In the genomic region with DNA sequence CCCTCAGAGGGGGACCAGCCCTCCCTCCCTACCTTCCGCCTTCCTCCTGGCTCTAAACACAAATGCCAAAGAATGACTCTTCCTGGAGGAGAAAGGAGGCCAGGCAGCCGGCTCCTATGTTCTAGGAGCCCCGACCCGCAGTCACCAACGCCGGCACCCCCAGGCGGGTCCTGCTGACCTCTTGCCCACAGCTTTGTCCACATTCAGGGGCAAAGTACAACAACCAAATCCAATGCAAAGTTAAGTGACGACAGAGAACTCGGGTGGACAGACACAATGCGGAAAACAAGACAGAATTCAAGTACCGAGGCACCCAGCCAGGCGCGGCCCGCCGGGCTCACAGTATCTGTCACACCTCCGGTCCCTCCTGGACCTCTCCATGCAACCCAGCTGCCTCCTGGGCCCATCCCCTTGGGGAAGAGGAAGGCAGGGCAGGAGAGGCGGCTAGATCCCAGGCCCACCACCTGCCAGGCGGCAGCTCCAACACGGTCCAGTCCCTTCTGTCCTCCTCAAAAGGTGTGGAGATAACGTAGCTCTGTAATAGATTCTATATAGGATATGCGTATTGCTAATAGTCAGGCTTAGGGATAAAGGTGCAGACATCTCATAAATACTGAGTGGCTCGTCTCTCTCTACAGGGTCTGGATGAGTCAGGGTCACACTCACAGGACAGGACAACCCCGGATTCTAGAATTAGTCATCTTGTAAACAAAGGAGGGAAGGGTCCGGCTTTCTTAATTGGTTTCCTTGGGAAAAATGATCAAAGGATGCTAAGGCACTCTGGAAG, we compare ENCODE assay signal across 13 cellular contexts. TPM values are rescaled to one million over a fixed set of nuclear protein-coding genes. Genes with fewer than 3 reads are reported as not detected.
DNase-seq lines count a peak whose midpoint lies in the region; ATAC-seq, FAIRE-seq and TF ChIP-seq lines count a peak whose summit lies in the region.
"Had no signal": no experiment of that assay in that cellular context is flagged by ENCODE, and none has a peak within 500 bp of the region (broad histone marks: within the 10 kb centered on the region; RNA-seq: fewer than 3 reads in every experiment).

No MANE protein-coding gene starts in this region.

- peaks cover 63% of the 10 kb centered on the region for H4K20me1 ChIP-seq in astrocyte (ENCODE audit: insufficient read depth, low read length)

- DNase-seq in HFFc6 (peak; percentile 58), astrocyte (ENCODE audit: low read depth) (peak; percentile 75), kidney glomerular epithelial cell (lab: John Stamatoyannopoulos, UW) (peak; percentile 37), stomach (no peak), NCI-H774 (lab: John Stamatoyannopoulos, UW) (no peak), LoVo (ENCODE audit: low spot score) (no peak)
- DNase-seq in activated naive CD8-positive, alpha-beta T cell treated with anti-CD3 and anti-CD28 coated beads, Interleukin-2, amount 50 U/mL, for 24 hours, result no peak
- no peak for DNase-seq in activated CD8-positive, alpha-beta memory T cell treated with anti-CD3 and anti-CD28 coated beads for 24 hours
- DNase-seq: activated CD8-positive, alpha-beta T cell treated with anti-CD3 and anti-CD28 coated beads for 36 hours; NCI-H1417 treated with DMSO at 0.1 percent for 48 hours; SHP77; small intestine; stimulated activated naive CD4-positive, alpha-beta T cell treated with Interleukin-2 at 50 U/mL for 16 hours had no signal

- H3K4me3 ChIP-seq in astrocyte (ENCODE audit: insufficient read depth, low read depth, low read length) (no peak overlapping the region), stomach (no peak overlapping the region)

- no peak for TF ChIP-seq EP300 in stomach (IDR thresholded peaks at IDR 0.05)

- intact Hi-C loops in stomach (cut with DNase I; ENCODE audit: low total_unique reads), result no loop called here

- peaks cover 11% of the 10 kb centered on the region for H3K36me3 Mint-ChIP-seq in HFFc6 (ENCODE audit: low read depth)
- peaks cover 9% of the 10 kb centered on the region for H3K36me3 Mint-ChIP-seq in astrocyte (ENCODE audit: low read depth, unreplicated experiment)
- H3K36me3 Mint-ChIP-seq in activated naive CD8-positive, alpha-beta T cell treated with anti-CD3 and anti-CD28 coated beads, Interleukin-2, amount 50 U/mL, for 24 hours (ENCODE audit: low read depth), result no peaks in the 10 kb centered on the region

- peak overlapping the region; percentile 36 for H3K4me2 ChIP-seq in astrocyte (ENCODE audit: low read length)

- H3K36me3 ChIP-seq in astrocyte (ENCODE audit: insufficient read depth, low read length) (no peaks in the 10 kb centered on the region), stomach (peaks cover 10 to 46% (median 43%) of the 10 kb centered on the region in 4 donors)

- H3K4me1 Mint-ChIP-seq in HFFc6 (ENCODE audit: low read depth) (peaks cover 20% of the 10 kb centered on the region), astrocyte (ENCODE audit: low read depth, unreplicated experiment) (peaks cover 21% of the 10 kb centered on the region)
- no peaks in the 10 kb centered on the region for H3K4me1 Mint-ChIP-seq in activated naive CD8-positive, alpha-beta T cell treated with anti-CD3 and anti-CD28 coated beads, Interleukin-2, amount 50 U/mL, for 24 hours

- H3K79me2 ChIP-seq in astrocyte (ENCODE audit: insufficient read depth, low read length), result no peaks in the 10 kb centered on the region

- TF ChIP-seq POLR2A in stomach (IDR thresholded peaks at IDR 0.05), result no peak

- TF ChIP-seq CTCF in HFFc6 (IDR thresholded peaks at IDR 0.05) (no peak), astrocyte (IDR thresholded peaks at IDR 0.05; ENCODE audit: insufficient read depth, low read depth, low read length) (no peak), stomach (IDR thresholded peaks at IDR 0.05) (no peak)

- no peak overlapping the region for H3K27ac ChIP-seq in astrocyte (ENCODE audit: low read depth, low read length)
- peak overlapping the region; percentile 21 to 73 (median 57) for H3K27ac ChIP-seq in stomach

- H3K27me3 Mint-ChIP-seq in HFFc6 (ENCODE audit: insufficient read depth), result peaks cover 2% of the 10 kb centered on the region
- H3K27me3 Mint-ChIP-seq in astrocyte (ENCODE audit: low read depth, unreplicated experiment), result no peaks in the 10 kb centered on the region
- H3K27me3 Mint-ChIP-seq in activated naive CD8-positive, alpha-beta T cell treated with anti-CD3 and anti-CD28 coated beads, Interleukin-2, amount 50 U/mL, for 24 hours, result no peaks in the 10 kb centered on the region
- H3K27me3 Mint-ChIP-seq: activated CD8-positive, alpha-beta T cell treated with anti-CD3 and anti-CD28 coated beads for 36 hours had no signal

- H2AFZ ChIP-seq in astrocyte (ENCODE audit: low read depth, low read length), result no peak overlapping the region

- no peaks in the 10 kb centered on the region for H3K27me3 ChIP-seq in astrocyte (ENCODE audit: insufficient read depth, low read length)
- no peaks in the 10 kb centered on the region for H3K27me3 ChIP-seq in stomach

- peak overlapping the region; percentile 27; the same call in 1 of the 2 replicates for H3K27ac Mint-ChIP-seq in HFFc6
- H3K27ac Mint-ChIP-seq in astrocyte (ENCODE audit: unreplicated experiment), result peak overlapping the region; percentile 77
- no peak overlapping the region for H3K27ac Mint-ChIP-seq in activated naive CD8-positive, alpha-beta T cell treated with anti-CD3 and anti-CD28 coated beads, Interleukin-2, amount 50 U/mL, for 24 hours
- H3K27ac Mint-ChIP-seq: activated CD8-positive, alpha-beta T cell treated with anti-CD3 and anti-CD28 coated beads for 36 hours had no signal

- no peak overlapping the region for H3K4me3 Mint-ChIP-seq in HFFc6
- H3K4me3 Mint-ChIP-seq in astrocyte (ENCODE audit: unreplicated experiment), result peak overlapping the region; percentile 66
- H3K4me3 Mint-ChIP-seq in activated naive CD8-positive, alpha-beta T cell treated with anti-CD3 and anti-CD28 coated beads, Interleukin-2, amount 50 U/mL, for 24 hours, result no peak overlapping the region
- H3K4me3 Mint-ChIP-seq: activated CD8-positive, alpha-beta T cell treated with anti-CD3 and anti-CD28 coated beads for 36 hours had no signal

- no peak for FAIRE-seq in astrocyte (lab: Jason Lieb, UNC)
- FAIRE-seq: small intestine had no signal

- H3K9me3 ChIP-seq in astrocyte (ENCODE audit: insufficient read depth, low read depth, low read length), result no peaks in the 10 kb centered on the region
- no peaks in the 10 kb centered on the region for H3K9me3 ChIP-seq in stomach

- WGBS in stomach, 5 donors, result 64 to 81% (median 79%) methylated on average over 23 to 24 of the region's 24 CpGs

- H3K9me3 Mint-ChIP-seq in HFFc6 (no peaks in the 10 kb centered on the region), astrocyte (ENCODE audit: unreplicated experiment) (no peaks in the 10 kb centered on the region)
- H3K9me3 Mint-ChIP-seq in activated naive CD8-positive, alpha-beta T cell treated with anti-CD3 and anti-CD28 coated beads, Interleukin-2, amount 50 U/mL, for 24 hours, result no peaks in the 10 kb centered on the region
- H3K9me3 Mint-ChIP-seq: activated CD8-positive, alpha-beta T cell treated with anti-CD3 and anti-CD28 coated beads for 36 hours had no signal

- H3K4me1 ChIP-seq in astrocyte (ENCODE audit: insufficient read depth, low read length), result peaks cover 23% of the 10 kb centered on the region
- peaks cover 8 to 67% (median 35%) of the 10 kb centered on the region in 4 donors for H3K4me1 ChIP-seq in stomach

- peak overlapping the region; percentile 38 for H3K9ac ChIP-seq in astrocyte (ENCODE audit: low read length)

- ATAC-seq in activated naive CD8-positive, alpha-beta T cell treated with anti-CD3 and anti-CD28 coated beads, Interleukin-2, amount 50 U/mL, for 24 hours, result no peak
- ATAC-seq: activated CD8-positive, alpha-beta T cell treated with anti-CD3 and anti-CD28 coated beads for 36 hours had no signal

RNA-seq across cellular contexts. Expression of a gene that starts 46.9 kb away (rescaled TPM):
- 10 to 100 TPM; 27.9 to 33.6 (median 31.2) TPM for total RNA-seq in HFFc6 (2021; fragmentation: NEBNext Ultra II Directional; extraction: Animal tissue kit (Norgen Biotek cat#: 25700))
- total RNA-seq in astrocyte (31.8 and 32.5 TPM in 2 replicates), stomach (10 to 100 TPM; 22.6 to 70.1 (median 50.4) TPM)
- 10 to 100 TPM; 34.7 to 55.4 (median 34.8) TPM for polyA plus RNA-seq in stomach

Comparison
In these comparisons a context has a peak if more than half of its experiments do, and no peak if none do; other contexts are left out.
1. DNase-seq: peak in HFFc6 (single experiment), astrocyte (single experiment) and kidney glomerular epithelial cell (single experiment); none in stomach (single experiment), activated naive CD8-positive, alpha-beta T cell treated with anti-CD3 and anti-CD28 coated beads, Interleukin-2, amount 50 U/mL, for 24 hours (single experiment), NCI-H774 (single experiment), LoVo (single experiment) and activated CD8-positive, alpha-beta memory T cell treated with anti-CD3 and anti-CD28 coated beads for 24 hours (single experiment).